1 cellular context compared by ENCODE assay signal in genomic region chr16:25031441-25032307, GRCh38.
TF ChIP-seq lines count a peak whose summit lies in the region.

No MANE protein-coding gene starts in this region.

TF ChIP-seq in HepG2, 621 proteins besides CTCF, POLR2A, EP300 and RAD21 (continued from another document and continues in another):
- no peak for TF ChIP-seq ZKSCAN8 (CRISPR knock-in tag; IDR thresholded peaks at IDR 0.05; ENCODE audit: borderline replicate concordance)
- TF ChIP-seq WIZ (CRISPR knock-in tag; IDR thresholded peaks at IDR 0.05) = no peak
- TF ChIP-seq HNF4G (IDR thresholded peaks at IDR 0.05; ENCODE audit: borderline replicate concordance, low read depth, low read length) = no peak
- TF ChIP-seq HNF4G (CRISPR knock-in tag; IDR thresholded peaks at IDR 0.05; ENCODE audit: borderline replicate concordance, low read depth) = no peak
- TF ChIP-seq ATF7 (IDR thresholded peaks at IDR 0.05) = no peak
- peak; percentile 73; the same call in 1 of the 2 replicates for TF ChIP-seq ATF7 (CRISPR knock-in tag; IDR thresholded peaks at IDR 0.05)
- TF ChIP-seq ZNF326 (CRISPR knock-in tag; IDR thresholded peaks at IDR 0.05; ENCODE audit: borderline replicate concordance) = no peak
- peak; percentile 52 for TF ChIP-seq ZEB1 (IDR thresholded peaks at IDR 0.05; ENCODE audit: insufficient replicate concordance, low read depth)
- peak; percentile 65 for TF ChIP-seq CREB1 (IDR thresholded peaks at IDR 0.05)
- peak; percentile 87 for TF ChIP-seq CREB1 (CRISPR knock-in tag; IDR thresholded peaks at IDR 0.05)
- peak; percentile 67; the same call in 1 of the 2 replicates for TF ChIP-seq ZC3H13 (CRISPR knock-in tag; IDR thresholded peaks at IDR 0.05)
- TF ChIP-seq NFATC3 (CRISPR knock-in tag; IDR thresholded peaks at IDR 0.05) = 0 out of 2 replicates have a peak, but pooled peaks have one; percentile 23
- peak; percentile 21 for TF ChIP-seq FOSL2 (CRISPR knock-in tag; IDR thresholded peaks at IDR 0.05)
- no peak for TF ChIP-seq TEF (CRISPR knock-in tag; IDR thresholded peaks at IDR 0.05)
- TF ChIP-seq ATF3 (CRISPR knock-in tag; IDR thresholded peaks at IDR 0.05) = no peak
- peak; percentile 27 for TF ChIP-seq TEAD3 (CRISPR knock-in tag; optimal IDR thresholded peaks at IDR 0.05; ENCODE audit: borderline replicate concordance)
- TF ChIP-seq SMAD9 (CRISPR knock-in tag; IDR thresholded peaks at IDR 0.05) = no peak
- TF ChIP-seq RARA (CRISPR knock-in tag; IDR thresholded peaks at IDR 0.05) = no peak
- no peak for TF ChIP-seq MED8 (CRISPR knock-in tag; IDR thresholded peaks at IDR 0.05; ENCODE audit: insufficient replicate concordance)
- no peak for TF ChIP-seq PRDM15 (CRISPR knock-in tag; IDR thresholded peaks at IDR 0.05)
- peak; percentile 87; the same call in 1 of the 2 replicates for TF ChIP-seq NFKB2 (CRISPR knock-in tag; IDR thresholded peaks at IDR 0.05; ENCODE audit: borderline replicate concordance)
- no peak for TF ChIP-seq BCLAF1 (IDR thresholded peaks at IDR 0.05)
- TF ChIP-seq PPARG (CRISPR knock-in tag; conservative IDR thresholded peaks at IDR 0.05) = no peak
- no peak for TF ChIP-seq ZBTB7A (CRISPR knock-in tag; IDR thresholded peaks at IDR 0.05)
- TF ChIP-seq NFE2L2 (IDR thresholded peaks at IDR 0.05; ENCODE audit: low read length) = no peak
- TF ChIP-seq ZNF577 (CRISPR knock-in tag; IDR thresholded peaks at IDR 0.05; ENCODE audit: borderline replicate concordance, low read depth) = 0 out of 2 replicates have a peak, but pooled peaks have one; percentile 47
- TF ChIP-seq ZNF720 (CRISPR knock-in tag; IDR thresholded peaks at IDR 0.05) = 0 out of 2 replicates have a peak, but pooled peaks have one; percentile 45
- TF ChIP-seq ZFP91 (CRISPR knock-in tag; IDR thresholded peaks at IDR 0.05; ENCODE audit: borderline replicate concordance) = peak; percentile 89
- peak in 1 of 2 experiments; percentile 57; a peak in 2 of 4 replicates for TF ChIP-seq ATF4 (CRISPR knock-in tag; IDR thresholded peaks at IDR 0.05)
- TF ChIP-seq KLF16 (CRISPR knock-in tag; IDR thresholded peaks at IDR 0.05) = peak; percentile 51 to 68; a peak in 2 of 4 replicates
- TF ChIP-seq CHCHD3 (CRISPR knock-in tag; IDR thresholded peaks at IDR 0.05) = no peak
- no peak for TF ChIP-seq CHD4 (IDR thresholded peaks at IDR 0.05; ENCODE audit: borderline replicate concordance, low read length)
- TF ChIP-seq KDM2A (CRISPR knock-in tag; IDR thresholded peaks at IDR 0.05; ENCODE audit: borderline replicate concordance, low read depth) = peak; percentile 79; the same call in 1 of the 2 replicates
- no peak for TF ChIP-seq ZNF12 (CRISPR knock-in tag; IDR thresholded peaks at IDR 0.05)
- no peak for TF ChIP-seq ZBTB46 (CRISPR knock-in tag; IDR thresholded peaks at IDR 0.05; ENCODE audit: borderline replicate concordance)
- peak; percentile 59; the same call in 1 of the 2 replicates for TF ChIP-seq ZNF430 (CRISPR knock-in tag; IDR thresholded peaks at IDR 0.05)
- TF ChIP-seq REXO4 (CRISPR knock-in tag; IDR thresholded peaks at IDR 0.05; ENCODE audit: borderline replicate concordance) = no peak
- TF ChIP-seq FOXP4 (CRISPR knock-in tag; IDR thresholded peaks at IDR 0.05) = no peak
- 0 out of 2 replicates have a peak, but pooled peaks have one; percentile 72 for TF ChIP-seq ZNF598 (CRISPR knock-in tag; IDR thresholded peaks at IDR 0.05; ENCODE audit: borderline replicate concordance)
- 0 out of 2 replicates have a peak, but pooled peaks have one; percentile 80 for TF ChIP-seq ZNF34 (CRISPR knock-in tag; IDR thresholded peaks at IDR 0.05; ENCODE audit: borderline replicate concordance)
- peak; percentile 62; the same call in 1 of the 2 replicates for TF ChIP-seq ZGPAT (CRISPR knock-in tag; IDR thresholded peaks at IDR 0.05)
- TF ChIP-seq ARID3A (IDR thresholded peaks at IDR 0.05; ENCODE audit: low read depth, low read length) = no peak
- TF ChIP-seq ZSCAN22 (CRISPR knock-in tag; IDR thresholded peaks at IDR 0.05) = no peak; the same call in 1 of the 2 replicates
- TF ChIP-seq HOXA3 (CRISPR knock-in tag; IDR thresholded peaks at IDR 0.05) = peak; percentile 64
- TF ChIP-seq ZNF792 (CRISPR knock-in tag; IDR thresholded peaks at IDR 0.05) = no peak; the same call in 1 of the 2 replicates
- TF ChIP-seq ZNF891 (CRISPR knock-in tag; IDR thresholded peaks at IDR 0.05) = peak; percentile 95
